In the genomic region with DNA sequence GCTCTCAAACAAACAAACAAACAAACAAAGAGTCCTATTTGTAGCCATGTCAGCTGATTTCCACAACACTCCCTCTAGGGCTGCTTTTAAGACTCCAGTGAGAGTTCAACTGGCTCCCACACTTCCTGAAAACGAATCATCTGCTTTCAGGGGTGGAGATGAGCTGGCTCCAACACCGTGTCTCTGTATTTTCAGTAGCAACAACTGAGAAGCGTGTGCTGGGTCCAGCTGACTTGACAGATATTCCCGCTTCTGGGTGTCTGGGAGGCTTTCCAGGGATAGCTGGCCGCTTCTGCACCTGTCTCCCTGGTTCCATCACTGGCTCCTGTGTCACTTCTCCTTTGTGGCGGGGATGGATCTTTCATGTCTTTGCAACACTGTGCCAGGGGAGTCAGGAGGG, we compare ENCODE assay signal across 23 cellular contexts.
"Had no signal": no experiment of that assay in that cellular context is flagged by ENCODE, and none has a peak within 500 bp of the region (broad histone marks: within the 10 kb centered on the region; RNA-seq: fewer than 3 reads in every experiment).

No MANE protein-coding gene starts in this region.

- H3K36me3 ChIP-seq: brain microvascular endothelial cell, colonic mucosa, gastroesophageal sphincter, heart left ventricle, thoracic aorta, upper lobe of right lung had no signal

- DNase-seq: activated CD4-positive, alpha-beta T cell treated with anti-CD3 and anti-CD28 coated beads, Interleukin-2, amount 50 U/mL, for 1 hour; activated CD4-positive, CD25-positive, alpha-beta regulatory T cell treated with anti-CD3 and anti-CD28 coated beads, Interleukin-2, amount 50 U/mL, for 72 hours; activated CD8-positive, alpha-beta memory T cell treated with anti-CD3 and anti-CD28 coated beads, Interleukin-2, amount 50 U/mL, for 4 hours; activated effector memory CD4-positive, alpha-beta T cell treated with anti-CD3 and anti-CD28 coated beads, Interleukin-2, amount 50 U/mL, for 16 hours; activated naive CD4-positive, alpha-beta T cell treated with anti-CD3 and anti-CD28 coated beads, Interleukin-2, amount 50 U/mL, for 16 hours; activated T-cell treated with anti-CD3 and anti-CD28 coated beads, Interleukin-2, amount 50 U/mL, for 48 hours; aorta; brain microvascular endothelial cell; colonic mucosa; endodermal cell; erythroblast; heart left ventricle; left ventricle myocardium superior; naive B cell; psoas muscle; stimulated activated CD4-positive, alpha-beta T cell treated with anti-CD3 and anti-CD28 coated beads, Interleukin-4, amount 100 ng/mL, for 24 hours; stimulated activated naive B cell treated with anti-CD40 and anti-IgM and Interleukin-4, amounts not matched to agents 10 μg/mL and 1 μg/mL and 100 μg/mL, for 72 hours; T-helper 9 cell; upper lobe of right lung had no signal

- H3K4me3 ChIP-seq: colonic mucosa, gastroesophageal sphincter, heart left ventricle, psoas muscle, smooth muscle cell, thoracic aorta, upper lobe of right lung had no signal

- H3K4me2 ChIP-seq: smooth muscle cell had no signal

- H3K4me1 ChIP-seq: colonic mucosa, gastroesophageal sphincter, heart left ventricle, psoas muscle, upper lobe of right lung had no signal

- H3K27me3 ChIP-seq: brain microvascular endothelial cell, colonic mucosa, gastroesophageal sphincter, heart left ventricle, upper lobe of right lung had no signal

- H3K27ac ChIP-seq: brain microvascular endothelial cell, colonic mucosa, gastroesophageal sphincter, heart left ventricle, psoas muscle, thoracic aorta, upper lobe of right lung, VCaP had no signal

- H3K9me3 ChIP-seq: colonic mucosa, psoas muscle, upper lobe of right lung had no signal
